ENCODE assay signal across 1 cellular context in the genomic region with DNA sequence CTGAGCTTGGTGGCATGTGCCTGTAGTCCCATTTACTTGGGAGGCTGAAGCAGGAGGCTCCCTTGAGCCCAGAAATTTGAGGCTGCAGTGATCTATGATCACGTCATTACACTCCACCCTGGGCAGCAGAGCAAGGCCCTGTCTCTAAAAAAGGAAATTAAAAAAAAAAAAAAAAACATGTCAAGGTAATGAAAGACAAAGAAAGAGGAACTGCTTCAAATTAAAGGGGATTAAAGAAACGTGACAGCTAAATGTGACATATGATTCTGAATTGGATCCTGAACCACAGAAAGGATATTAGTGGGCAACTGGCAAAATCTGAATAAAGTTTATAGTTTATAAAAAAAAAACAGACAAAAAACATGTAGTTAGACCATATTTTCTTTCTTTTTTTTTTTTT.
TF ChIP-seq lines count a peak whose summit lies in the region.

No MANE protein-coding gene starts in this region.

TF ChIP-seq in K562, 482 proteins besides CTCF, POLR2A, EP300 and RAD21:
- no peak for TF ChIP-seq UBTF (IDR thresholded peaks at IDR 0.05; ENCODE audit: borderline replicate concordance in 1 of 2, low read depth in 2 of 2, low read length in 2 of 2)
- peak; percentile 28; the same call in 1 of the 2 replicates for TF ChIP-seq ZBTB40 (IDR thresholded peaks at IDR 0.05)
- no peak for TF ChIP-seq ZBTB40 (CRISPR knock-in tag; IDR thresholded peaks at IDR 0.05)
